In genomic region chr13:96993660-96994029, GRCh38 we compare ENCODE assay signal across 12 cellular contexts. TPM values are rescaled to one million over a fixed set of nuclear protein-coding genes. Genes with fewer than 3 reads are reported as not detected.
DNase-seq lines count a peak whose midpoint lies in the region; ATAC-seq and TF ChIP-seq lines count a peak whose summit lies in the region.
"Had no signal": no experiment of that assay in that cellular context is flagged by ENCODE, and none has a peak within 500 bp of the region (broad histone marks: within the 10 kb centered on the region; RNA-seq: fewer than 3 reads in every experiment).

No MANE protein-coding gene starts in this region.

- ATAC-seq in CD4-positive, alpha-beta T cell (ENCODE audit: poor library complexity) = no peak
- ATAC-seq in GM18858 (IDR thresholded peaks at IDR 0.05; ENCODE audit: unreplicated experiment) = no peak
- no peak for ATAC-seq in HG03469 (IDR thresholded peaks at IDR 0.05; ENCODE audit: unreplicated experiment)
- no peak for ATAC-seq in HG02884 (IDR thresholded peaks at IDR 0.05; ENCODE audit: unreplicated experiment)

- H3K27me3 ChIP-seq in CD4-positive, alpha-beta T cell (ENCODE audit: control insufficient read depth, insufficient read depth, low read length) = peaks cover 53% of the 10 kb centered on the region
- H3K27me3 ChIP-seq in iPS-15b (ENCODE audit: control insufficient read depth, insufficient read depth, low read length) = peaks cover 73% of the 10 kb centered on the region

- in situ Hi-C loops in astrocyte of the spinal cord (cut with HindIII; ENCODE audit: low sequenced_read_pairs) = no loop called here

- peaks cover 79% of the 10 kb centered on the region for H3K27me3 Mint-ChIP-seq in CD4-positive, alpha-beta T cell

- H3K9ac ChIP-seq in iPS-15b (ENCODE audit: low read depth, low read length) = no peak overlapping the region

- H3K4me1 Mint-ChIP-seq in CD4-positive, alpha-beta T cell (ENCODE audit: low read depth) = peaks cover 11% of the 10 kb centered on the region
- H3K4me1 Mint-ChIP-seq: activated CD4-positive, alpha-beta memory T cell treated with anti-CD3 and anti-CD28 coated beads, Interleukin-2, amount 10 ng/mL, durations not matched to agents 7 days and 5 days had no signal

- intact Hi-C loops in CD4-positive, alpha-beta T cell (cut with DNase I, micrococcal nuclease) = no loop called here

- CTCF ChIA-PET in CD4-positive, alpha-beta T cell (lab: Charles Lee) = no interaction called here

- H3K9me3 ChIP-seq in CD4-positive, alpha-beta T cell (ENCODE audit: control insufficient read depth, low read length) = no peaks in the 10 kb centered on the region
- H3K9me3 ChIP-seq in iPS-15b (ENCODE audit: control insufficient read depth, insufficient read depth, low read length) = no peaks in the 10 kb centered on the region

- no peaks in the 10 kb centered on the region for H3K9me3 Mint-ChIP-seq in CD4-positive, alpha-beta T cell
- H3K9me3 Mint-ChIP-seq: activated CD4-positive, alpha-beta memory T cell treated with anti-CD3 and anti-CD28 coated beads, Interleukin-2, amount 10 ng/mL, durations not matched to agents 7 days and 5 days had no signal

- peak overlapping the region; percentile 12 for H3K4me3 Mint-ChIP-seq in CD4-positive, alpha-beta T cell
- H3K4me3 Mint-ChIP-seq: activated CD4-positive, alpha-beta memory T cell treated with anti-CD3 and anti-CD28 coated beads, Interleukin-2, amount 10 ng/mL, durations not matched to agents 7 days and 5 days had no signal

- H3K4me3 ChIP-seq in astrocyte of the spinal cord (ENCODE audit: low read depth, low read length) (peak overlapping the region; percentile 36), iPS-15b (ENCODE audit: low read depth, low read length) (peak overlapping the region; percentile 42), retinal pigment epithelial cell (ENCODE audit: low read length) (peak overlapping the region; percentile 51)

- TF ChIP-seq CTCF in CD4-positive, alpha-beta T cell (IDR thresholded peaks at IDR 0.05) = no peak
- TF ChIP-seq CTCF in astrocyte of the spinal cord (IDR thresholded peaks at IDR 0.05; ENCODE audit: low read depth, low read length) (no peak), retinal pigment epithelial cell (conservative IDR thresholded peaks at IDR 0.05; ENCODE audit: low read depth, low read length) (no peak)

- no peak overlapping the region for H3K27ac Mint-ChIP-seq in CD4-positive, alpha-beta T cell
- H3K27ac Mint-ChIP-seq: activated CD4-positive, alpha-beta memory T cell treated with anti-CD3 and anti-CD28 coated beads, Interleukin-2, amount 10 ng/mL, durations not matched to agents 7 days and 5 days had no signal

- H3K4me1 ChIP-seq in iPS-15b (ENCODE audit: control insufficient read depth, insufficient read depth, low read length) = no peaks in the 10 kb centered on the region

- POLR2A ChIA-PET in CD4-positive, alpha-beta T cell (lab: Charles Lee) = interaction anchor here (0.7 kb wide), 1 partner anchor 700 kb away, joined by 4 read pairs; no protein-coding TSS in a partner anchor

- no peak overlapping the region for H3K27ac ChIP-seq in CD4-positive, alpha-beta T cell (ENCODE audit: low read depth, low read length)

- H3K36me3 Mint-ChIP-seq in CD4-positive, alpha-beta T cell (ENCODE audit: low read depth) = no peaks in the 10 kb centered on the region

- DNase-seq in CD4-positive, alpha-beta T cell = no peak
- DNase-seq in astrocyte of the spinal cord (ENCODE audit: low read depth, low spot score) = no peak
- DNase-seq in retinal pigment epithelial cell (ENCODE audit: low read depth) = no peak
- no peak for DNase-seq in SKM-1 treated with dmso at 0.1 percent for 144 hours (lab: John Stamatoyannopoulos, UW; ENCODE audit: unreplicated experiment)
- DNase-seq: activated CD4-positive, alpha-beta memory T cell treated with anti-CD3 and anti-CD28 coated beads, Interleukin-2, amount 10 ng/mL, durations not matched to agents 7 days and 5 days; dermis blood vessel endothelial cell; DMS153 had no signal

- no peaks in the 10 kb centered on the region for H3K36me3 ChIP-seq in iPS-15b (ENCODE audit: control insufficient read depth, insufficient read depth, low read length)

RNA-seq across cellular contexts. Expression of gene OXGR1, which starts 0.6 kb away (rescaled TPM):
- not detected for total RNA-seq in CD4-positive, alpha-beta T cell
- total RNA-seq: activated CD4-positive, alpha-beta memory T cell treated with anti-CD3 and anti-CD28 coated beads, Interleukin-2, amount 10 ng/mL, durations not matched to agents 7 days and 5 days; dermis blood vessel endothelial cell; myocyte had no signal
